ENCODE assay signal across 18 cellular contexts in the genomic region with DNA sequence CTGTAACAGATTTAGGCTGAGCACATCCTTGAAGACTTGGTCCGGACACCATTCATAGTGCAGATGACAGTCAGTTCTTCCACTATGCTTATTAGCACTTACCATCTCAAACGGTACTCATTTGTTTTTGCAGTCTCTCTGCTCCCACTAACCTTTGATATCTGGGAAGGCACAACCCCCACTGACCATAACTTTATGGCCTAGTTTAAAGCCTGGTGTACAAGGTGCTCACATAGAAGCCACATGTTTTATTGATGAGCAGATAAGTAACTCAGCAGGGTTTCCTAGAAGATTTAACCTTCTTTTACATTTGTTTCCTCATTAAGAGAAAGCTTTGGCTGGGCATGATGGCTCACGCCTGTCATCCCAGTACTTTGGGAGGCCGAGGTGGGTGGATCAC.
DNase-seq lines count a peak whose midpoint lies in the region; ATAC-seq and FAIRE-seq lines count a peak whose summit lies in the region.
"Had no signal": no experiment of that assay in that cellular context is flagged by ENCODE, and none has a peak within 500 bp of the region (broad histone marks: within the 10 kb centered on the region; RNA-seq: fewer than 3 reads in every experiment).

No MANE protein-coding gene starts in this region.

- in situ Hi-C loops in ACHN (cut with HindIII; ENCODE audit: low pct_ligation_motif_present, low pct_unique_long_range_greater_than_20kb, low sequenced_read_pairs), result no loop called here

- H3K4me1 ChIP-seq in small intestine (ENCODE audit: control insufficient read depth in 2 of 2, insufficient read depth in 1 of 2, low read depth in 1 of 2, low read length in 1 of 2), result peaks cover 0 to 2% of the 10 kb centered on the region in 2 donors
- H3K4me1 ChIP-seq: BLaER1, Caco-2 had no signal

- WGBS in small intestine, 3 donors, result 34 to 67% (median 35%) methylated on average over 4 of the region's 4 CpGs

- H3K4me3 ChIP-seq in small intestine (ENCODE audit: low read depth in 1 of 2, low read length in 2 of 2), result no peak overlapping the region
- H3K4me3 ChIP-seq: BLaER1 had no signal

- no peaks in the 10 kb centered on the region for H3K27me3 ChIP-seq in small intestine (ENCODE audit: control insufficient read depth in 2 of 2, insufficient read depth in 2 of 2, low read length in 2 of 2)
- H3K27me3 ChIP-seq: BLaER1 had no signal

- intact Hi-C loops in left colon (cut with DNase I, micrococcal nuclease), result no loop called here

- H3K27ac ChIP-seq in small intestine (ENCODE audit: low read depth in 1 of 2, low read length in 1 of 2), result no peak overlapping the region
- H3K27ac ChIP-seq: BLaER1, C4-2B had no signal

- no peaks in the 10 kb centered on the region for H3K9me3 ChIP-seq in small intestine (ENCODE audit: control insufficient read depth, low read depth)
- H3K9me3 ChIP-seq: BLaER1, Caco-2 had no signal

- FAIRE-seq in small intestine (lab: Jason Lieb, UNC), result no peak
- FAIRE-seq: G401.6, GM12892, H1 had no signal

- ATAC-seq in left colon, result peak; percentile 98
- ATAC-seq: CD8-positive, alpha-beta T cell had no signal

- DNase-seq in LoVo (ENCODE audit: low spot score) (peak; percentile 8), left colon (no peak), small intestine (peak; percentile 89), activated gamma-delta T cell (lab: John Stamatoyannopoulos, UW) (no peak), ACHN (no peak), SW 1271 (lab: John Stamatoyannopoulos, UW) (no peak)
- DNase-seq: Caco-2; CD4-positive, CD25-positive, alpha-beta regulatory T cell; CD8-positive, alpha-beta T cell; DMS153; DND-41; H7; HCEC 1CT had no signal

- no peaks in the 10 kb centered on the region for H3K36me3 ChIP-seq in small intestine (ENCODE audit: control insufficient read depth in 2 of 2, insufficient read depth in 2 of 2, low read length in 2 of 2)
- H3K36me3 ChIP-seq: BLaER1 had no signal

Comparison
In these comparisons a context has a peak if more than half of its experiments do, and no peak if none do; other contexts are left out.
1. DNase-seq: peak in LoVo (single experiment) and small intestine (single experiment); none in left colon (0 of 2), activated gamma-delta T cell (single experiment), ACHN (single experiment) and SW 1271 (0 of 2).